1 cellular context compared by ENCODE assay signal in genomic region chr7:123673137-123673732, GRCh38.
TF ChIP-seq lines count a peak whose summit lies in the region.

No MANE protein-coding gene starts in this region.

TF ChIP-seq in GM12878, 131 proteins besides CTCF, POLR2A, EP300 and RAD21:
- TF ChIP-seq WRNIP1 (IDR thresholded peaks at IDR 0.05; ENCODE audit: borderline replicate concordance, low read depth, low read length), result no peak
- TF ChIP-seq ZNF274 (IDR thresholded peaks at IDR 0.05; ENCODE audit: insufficient read depth, insufficient read length), result no peak
- TF ChIP-seq MXI1 (IDR thresholded peaks at IDR 0.05; ENCODE audit: low read depth, low read length), result no peak
- TF ChIP-seq JUND (IDR thresholded peaks at IDR 0.05; ENCODE audit: low read depth, low read length), result no peak
- no peak for TF ChIP-seq CBFB (IDR thresholded peaks at IDR 0.05; ENCODE audit: low read depth)
